Comparison of ENCODE assay signal across 15 cellular contexts in the genomic region with DNA sequence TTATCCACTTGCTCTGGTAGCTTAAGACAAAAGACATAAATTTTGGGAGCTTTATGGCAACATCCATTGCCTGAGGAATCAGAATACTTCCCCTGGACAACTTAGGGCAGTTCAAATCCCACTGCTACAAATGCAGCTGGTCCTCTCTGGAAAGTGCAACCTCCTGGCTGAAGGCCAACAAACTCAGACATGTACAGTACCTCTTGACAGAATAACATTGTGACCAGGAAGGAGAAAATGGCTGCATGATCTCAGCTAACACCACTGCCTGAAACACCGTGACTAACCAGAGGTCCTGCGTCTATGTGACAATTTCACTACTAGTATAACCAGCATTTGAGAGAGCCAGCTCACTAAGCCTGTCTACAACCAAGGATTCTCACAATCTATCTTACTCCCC.
A peak's percentile ranks its signal among the peaks of the same experiment; 100 is the strongest.
DNase-seq lines count a peak whose midpoint lies in the region; ATAC-seq and TF ChIP-seq lines count a peak whose summit lies in the region.
"Had no signal": no experiment of that assay in that cellular context is flagged by ENCODE, and none has a peak within 500 bp of the region (broad histone marks: within the 10 kb centered on the region; RNA-seq: fewer than 3 reads in every experiment).

No MANE protein-coding gene starts in this region.

- peaks cover 0 to 6% (median 0%) of the 10 kb centered on the region in 11 donors for H3K9me3 ChIP-seq in heart right ventricle

- intact Hi-C loops in heart right ventricle (cut with DNase I) (loop anchor here in 1 of 10 donors (5.0 kb wide), 1 partner anchor 380 kb away; no protein-coding TSS in a partner anchor), cardiac septum (cut with DNase I) (no loop called here)

- whole genome bisulfite sequencing in heart right ventricle, 2 donors = 40 to 50% methylated on average over 2 of the region's 2 CpGs

- no peak overlapping the region for H3K4me3 ChIP-seq in heart right ventricle
- no peak overlapping the region for H3K4me3 ChIP-seq in fibroblast of mammary gland (ENCODE audit: control insufficient read depth, low read depth, low read length)
- no peak overlapping the region for H3K4me3 ChIP-seq in H7 (ENCODE audit: insufficient read depth, low read depth, low read length)

- H3K27me3 ChIP-seq in heart right ventricle (no peaks in the 10 kb centered on the region), H7 (ENCODE audit: control insufficient read depth, insufficient read depth, low read length) (no peaks in the 10 kb centered on the region)

- peak in 1 of 2 donors; percentile 46 for DNase-seq in heart right ventricle
- no peak for DNase-seq in cardiac septum (ENCODE audit: low spot score)
- peak; percentile 91 for DNase-seq in NCI-H510A treated with DMSO at 0.1 percent for 48 hours (lab: John Stamatoyannopoulos, UW)
- DNase-seq in fibroblast of mammary gland (ENCODE audit: low read depth) = peak; percentile 8
- no peak for DNase-seq in Ammon's horn (ENCODE audit: low spot score)
- no peak for DNase-seq in GOT3 (lab: John Stamatoyannopoulos, UW)
- DNase-seq in H7 = no peak
- no peak for DNase-seq in Kasumi-1 (lab: John Stamatoyannopoulos, UW)
- DNase-seq: activated T-cell treated with anti-CD3 and anti-CD28 coated beads, Interleukin-2, amount 50 U/mL, for 4 hours; anterior cingulate cortex; MM.1S; NCI-H82; stimulated activated CD4-positive, alpha-beta T cell treated with anti-CD3 and anti-CD28 coated beads, Interleukin-2, amount 100 ng/mL, for 48 hours; stimulated activated naive B cell treated with anti-CD40 and anti-IgM and Interleukin-4, amounts not matched to agents 10 μg/mL and 1 μg/mL and 100 μg/mL, for 72 hours had no signal

- TF ChIP-seq CTCF in heart right ventricle (IDR thresholded peaks at IDR 0.05) = no peak
- TF ChIP-seq CTCF in fibroblast of mammary gland (conservative IDR thresholded peaks at IDR 0.05; ENCODE audit: control insufficient read depth, insufficient read depth, low read depth, low read length) = no peak

- H3K4me1 ChIP-seq in heart right ventricle = no peaks in the 10 kb centered on the region

- H3K27ac ChIP-seq in heart right ventricle = no peak overlapping the region

- peak; percentile 33 to 72 (median 56) for ATAC-seq in heart right ventricle
- ATAC-seq: activated CD4-positive, CD25-positive, alpha-beta regulatory T cell treated with anti-CD3 and anti-CD28 coated beads, Interleukin-2, amount 50 U/mL, for 24 hours; activated T-cell treated with anti-CD3 and anti-CD28 coated beads, Interleukin-2, amount 50 U/mL, for 4 hours; stimulated activated naive B cell treated with anti-CD40 and anti-IgM and Interleukin-4, amounts not matched to agents 10 μg/mL and 1 μg/mL and 100 μg/mL, for 72 hours had no signal

- H3K36me3 ChIP-seq in heart right ventricle (no peaks in the 10 kb centered on the region), H7 (replicated peaks; ENCODE audit: control insufficient read depth, insufficient read depth, low read length) (no peaks in the 10 kb centered on the region)

Comparison
In these comparisons a context has a peak if more than half of its experiments do, and no peak if none do; other contexts are left out.
1. DNase-seq: peak in NCI-H510A treated with DMSO at 0.1 percent for 48 hours (single experiment) and fibroblast of mammary gland (single experiment); none in cardiac septum (single experiment), Ammon's horn (single experiment), GOT3 (single experiment), H7 (single experiment) and Kasumi-1 (0 of 2).